Comparison of ENCODE assay signal across 9 cellular contexts in the genomic region with DNA sequence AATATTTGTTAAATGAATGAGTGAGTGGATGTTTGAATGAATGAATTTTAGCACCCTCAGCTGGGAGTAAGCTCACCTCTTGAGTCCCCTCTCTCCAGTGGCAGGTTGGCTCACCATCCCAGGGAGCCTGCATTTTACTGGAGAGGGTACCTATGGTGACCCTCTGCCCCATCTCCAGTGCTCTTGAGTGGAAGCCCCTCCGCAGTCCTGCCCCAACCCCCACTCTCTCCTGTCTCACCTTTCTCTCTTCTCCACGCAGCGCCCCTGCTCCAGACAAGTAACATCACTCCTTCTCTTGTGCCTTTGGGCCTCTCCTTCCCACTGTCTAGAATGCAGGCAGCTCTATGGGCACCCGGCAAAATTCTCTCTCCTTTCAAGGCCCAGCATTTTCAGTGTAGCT. TPM values are rescaled to one million over a fixed set of nuclear protein-coding genes. Genes with fewer than 3 reads are reported as not detected.
"Had no signal": no experiment of that assay in that cellular context is flagged by ENCODE, and none has a peak within 500 bp of the region (broad histone marks: within the 10 kb centered on the region; RNA-seq: fewer than 3 reads in every experiment).

No MANE protein-coding gene starts in this region.

- DNase-seq: GM23248, GOT3, H7, IMR-90, KG1 had no signal

- ATAC-seq: HCT116, K562 had no signal

RNA-seq across cellular contexts. Expression of gene TGM3, which starts 11.3 kb away (rescaled TPM):
- total RNA-seq: H4, HT-29, IMR-90, K562 had no signal
